11 cellular contexts compared by ENCODE assay signal in genomic region chr12:6822461-6823135, GRCh38. TPM values are rescaled to one million over a fixed set of nuclear protein-coding genes. Genes with fewer than 3 reads are reported as not detected.
DNase-seq lines count a peak whose midpoint lies in the region; ATAC-seq and TF ChIP-seq lines count a peak whose summit lies in the region.
"Had no signal": no experiment of that assay in that cellular context is flagged by ENCODE, and none has a peak within 500 bp of the region (broad histone marks: within the 10 kb centered on the region; RNA-seq: fewer than 3 reads in every experiment).

No MANE protein-coding gene starts in this region.

- in situ Hi-C loops in astrocyte of the spinal cord (cut with HindIII; ENCODE audit: low sequenced_read_pairs): no loop called here

- peak overlapping the region; percentile 73; the same call in 1 of the 2 replicates for H3K9ac ChIP-seq in iPS-20b (ENCODE audit: low read depth, low read length)
- H3K9ac ChIP-seq in stomach smooth muscle (ENCODE audit: low read length in 2 of 2): peak overlapping the region; percentile 47 to 60

- POLR2A ChIA-PET in activated CD4-positive, alpha-beta T cell treated with anti-CD3 and anti-CD28 coated beads, Interleukin-2, amount 10 ng/mL, durations not matched to agents 7 days and 5 days (lab: Charles Lee): no interaction called here
- POLR2A ChIA-PET in HEK293T (lab: Yijun Ruan, JAX): interaction anchor here (0.9 to 5.7 kb wide), 8 partner anchors 15 to 133 kb away, joined by 3 to 73 read pairs (median 7); partner anchors contain the start of genes CD4, MLF2, PTMS and ZNF384

- peaks cover 23% of the 10 kb centered on the region for H3K4me1 Mint-ChIP-seq in activated CD4-positive, alpha-beta T cell treated with anti-CD3 and anti-CD28 coated beads, Interleukin-2, amount 10 ng/mL, durations not matched to agents 7 days and 5 days

- ATAC-seq in HG03571 (IDR thresholded peaks at IDR 0.05; ENCODE audit: unreplicated experiment) (no peak), HG03432 (IDR thresholded peaks at IDR 0.05; ENCODE audit: unreplicated experiment) (no peak)

- peaks cover 47% of the 10 kb centered on the region for H3K27me3 ChIP-seq in iPS-20b (ENCODE audit: insufficient read depth, low read length)
- H3K27me3 ChIP-seq in stomach smooth muscle (ENCODE audit: control insufficient read depth in 1 of 2, insufficient read depth in 2 of 2, low read length in 2 of 2): peaks cover 0 to 16% of the 10 kb centered on the region in 2 donors

- H3K27ac ChIP-seq in iPS-20b (ENCODE audit: low read length) (no peak overlapping the region), stomach smooth muscle (ENCODE audit: low read length) (no peak overlapping the region)

- no peak overlapping the region for H3K4me3 Mint-ChIP-seq in activated CD4-positive, alpha-beta T cell treated with anti-CD3 and anti-CD28 coated beads, Interleukin-2, amount 10 ng/mL, durations not matched to agents 7 days and 5 days

- H3K27ac Mint-ChIP-seq in activated CD4-positive, alpha-beta T cell treated with anti-CD3 and anti-CD28 coated beads, Interleukin-2, amount 10 ng/mL, durations not matched to agents 7 days and 5 days: peak overlapping the region; percentile 41

- no peaks in the 10 kb centered on the region for H3K36me3 ChIP-seq in iPS-20b (ENCODE audit: insufficient read depth, low read depth, low read length)
- H3K36me3 ChIP-seq in stomach smooth muscle (ENCODE audit: control insufficient read depth in 2 of 2, insufficient read depth in 2 of 2, low read length in 2 of 2): no peaks in the 10 kb centered on the region

- peaks cover 34% of the 10 kb centered on the region for H3K4me1 ChIP-seq in iPS-20b (ENCODE audit: insufficient read depth, low read length)
- H3K4me1 ChIP-seq in stomach smooth muscle (ENCODE audit: control insufficient read depth, insufficient read depth, low read length): peaks cover 40% of the 10 kb centered on the region

- H3K36me3 Mint-ChIP-seq in activated CD4-positive, alpha-beta T cell treated with anti-CD3 and anti-CD28 coated beads, Interleukin-2, amount 10 ng/mL, durations not matched to agents 7 days and 5 days (ENCODE audit: low read depth): peaks cover 23% of the 10 kb centered on the region

- H3K4me3 ChIP-seq in astrocyte of the spinal cord (ENCODE audit: low read depth, low read length) (peak overlapping the region; percentile 52), iPS-20b (ENCODE audit: low read length) (peak overlapping the region; percentile 79), stomach smooth muscle (ENCODE audit: low read length in 2 of 2) (peak overlapping the region; percentile 70 to 72)

- TF ChIP-seq CTCF in astrocyte of the spinal cord (IDR thresholded peaks at IDR 0.05; ENCODE audit: low read depth, low read length): no peak

- H3K27me3 Mint-ChIP-seq in activated CD4-positive, alpha-beta T cell treated with anti-CD3 and anti-CD28 coated beads, Interleukin-2, amount 10 ng/mL, durations not matched to agents 7 days and 5 days: peaks cover 41% of the 10 kb centered on the region

- H3K9me3 ChIP-seq in iPS-20b (ENCODE audit: insufficient read depth, low read depth, low read length) (no peaks in the 10 kb centered on the region), stomach smooth muscle (ENCODE audit: control insufficient read depth in 2 of 2, low read length in 2 of 2) (no peaks in the 10 kb centered on the region)

- CTCF ChIA-PET in activated CD4-positive, alpha-beta T cell treated with anti-CD3 and anti-CD28 coated beads, Interleukin-2, amount 10 ng/mL, durations not matched to agents 7 days and 5 days (lab: Charles Lee): interaction anchor here (1.2 to 1.6 kb wide), 4 partner anchors 11 to 127 kb away, joined by 3 read pairs; no protein-coding TSS in a partner anchor
- CTCF ChIA-PET in HEK293T (lab: Yijun Ruan, JAX): interaction anchor here (0.6 to 2.1 kb wide), 7 partner anchors 50 to 265 kb away, joined by 4 to 15 read pairs (median 5); partner anchors contain the start of genes COPS7A and MLF2

- no peaks in the 10 kb centered on the region for H3K9me3 Mint-ChIP-seq in activated CD4-positive, alpha-beta T cell treated with anti-CD3 and anti-CD28 coated beads, Interleukin-2, amount 10 ng/mL, durations not matched to agents 7 days and 5 days

- DNase-seq in activated CD4-positive, alpha-beta T cell treated with anti-CD3 and anti-CD28 coated beads, Interleukin-2, amount 10 ng/mL, durations not matched to agents 7 days and 5 days: no peak
- no peak for DNase-seq in activated CD4-positive, alpha-beta T cell treated with anti-CD3 and anti-CD28 coated beads, Interleukin-2, amount 50 U/mL, for 1 hour
- DNase-seq in astrocyte of the spinal cord (ENCODE audit: low read depth, low spot score): no peak
- no peak for DNase-seq in HEK293T (ENCODE audit: extremely low spot score)
- DNase-seq: activated gamma-delta T cell; NCI-H774; stimulated activated naive CD4-positive, alpha-beta T cell treated with Interleukin-2 at 50 U/mL for 16 hours had no signal

TF ChIP-seq in HEK293T, 16 proteins besides CTCF, POLR2A, EP300 and RAD21:
- no peak for TF ChIP-seq BHLHE40 (IDR thresholded peaks at IDR 0.05; ENCODE audit: borderline replicate concordance)
- no peak for TF ChIP-seq SP1 (IDR thresholded peaks at IDR 0.05)
- TF ChIP-seq ELF4 (IDR thresholded peaks at IDR 0.05): no peak
- no peak for TF ChIP-seq CTBP1 (IDR thresholded peaks at IDR 0.05; ENCODE audit: borderline replicate concordance)
- no peak for TF ChIP-seq HDGF (IDR thresholded peaks at IDR 0.05; ENCODE audit: borderline replicate concordance)
- no peak for TF ChIP-seq LEF1 (IDR thresholded peaks at IDR 0.05; ENCODE audit: borderline replicate concordance)
- TF ChIP-seq SUZ12 (IDR thresholded peaks at IDR 0.05): no peak
- no peak for TF ChIP-seq NFRKB (IDR thresholded peaks at IDR 0.05)
- TF ChIP-seq FOXK2 (IDR thresholded peaks at IDR 0.05): no peak
- TF ChIP-seq ZNF384 (IDR thresholded peaks at IDR 0.05): no peak
- no peak for TF ChIP-seq TARDBP (IDR thresholded peaks at IDR 0.05)
- TF ChIP-seq L3MBTL2 (conservative IDR thresholded peaks at IDR 0.05): no peak
- TF ChIP-seq FOXM1 (IDR thresholded peaks at IDR 0.05; ENCODE audit: borderline replicate concordance): no peak
- TF ChIP-seq ARNT (IDR thresholded peaks at IDR 0.05): no peak
- TF ChIP-seq, protein P1, sequence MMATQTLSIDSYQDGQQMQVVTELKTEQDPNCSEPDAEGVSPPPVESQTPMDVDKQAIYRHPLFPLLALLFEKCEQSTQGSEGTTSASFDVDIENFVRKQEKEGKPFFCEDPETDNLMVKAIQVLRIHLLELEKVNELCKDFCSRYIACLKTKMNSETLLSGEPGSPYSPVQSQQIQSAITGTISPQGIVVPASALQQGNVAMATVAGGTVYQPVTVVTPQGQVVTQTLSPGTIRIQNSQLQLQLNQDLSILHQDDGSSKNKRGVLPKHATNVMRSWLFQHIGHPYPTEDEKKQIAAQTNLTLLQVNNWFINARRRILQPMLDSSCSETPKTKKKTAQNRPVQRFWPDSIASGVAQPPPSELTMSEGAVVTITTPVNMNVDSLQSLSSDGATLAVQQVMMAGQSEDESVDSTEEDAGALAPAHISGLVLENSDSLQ (IDR thresholded peaks at IDR 0.05): no peak
- no peak for TF ChIP-seq FOXA1 (IDR thresholded peaks at IDR 0.05)
TF ChIP-seq in HEK293T: peak in this region for 0.

RNA-seq across cellular contexts. Expression of gene GPR162, which starts 1.0 kb away (rescaled TPM):
- under 1 TPM; 0.25 to 0.29 TPM for total RNA-seq in activated CD4-positive, alpha-beta T cell treated with anti-CD3 and anti-CD28 coated beads, Interleukin-2, amount 10 ng/mL, durations not matched to agents 7 days and 5 days

RNA-seq across cellular contexts. Expression of gene P3H3, which starts 5.6 kb away (rescaled TPM):
- under 1 TPM in 1 of 2 experiments, not detected in 1; 0.40 TPM for total RNA-seq in activated CD4-positive, alpha-beta T cell treated with anti-CD3 and anti-CD28 coated beads, Interleukin-2, amount 10 ng/mL, durations not matched to agents 7 days and 5 days

RNA-seq across cellular contexts. Expression of gene GNB3, which starts 18.1 kb away (rescaled TPM):
- total RNA-seq in activated CD4-positive, alpha-beta T cell treated with anti-CD3 and anti-CD28 coated beads, Interleukin-2, amount 10 ng/mL, durations not matched to agents 7 days and 5 days: not detected

RNA-seq across cellular contexts. Expression of gene CDCA3, which starts 28.5 kb away (rescaled TPM):
- 100 to 1,000 TPM; 118 to 122 TPM for total RNA-seq in activated CD4-positive, alpha-beta T cell treated with anti-CD3 and anti-CD28 coated beads, Interleukin-2, amount 10 ng/mL, durations not matched to agents 7 days and 5 days

RNA-seq across cellular contexts. Expression of gene USP5, which starts 29.4 kb away (rescaled TPM):
- 100 to 1,000 TPM; 119 to 131 TPM for total RNA-seq in activated CD4-positive, alpha-beta T cell treated with anti-CD3 and anti-CD28 coated beads, Interleukin-2, amount 10 ng/mL, durations not matched to agents 7 days and 5 days
